Comparison of ENCODE assay signal across 11 cellular contexts in genomic region chr3:11238057-11238456, GRCh38. TPM values are rescaled to one million over a fixed set of nuclear protein-coding genes. Genes with fewer than 3 reads are reported as not detected.
DNase-seq lines count a peak whose midpoint lies in the region; TF ChIP-seq lines count a peak whose summit lies in the region.
"Had no signal": no experiment of that assay in that cellular context is flagged by ENCODE, and none has a peak within 500 bp of the region (broad histone marks: within the 10 kb centered on the region; RNA-seq: fewer than 3 reads in every experiment).

No MANE protein-coding gene starts in this region.

- H3K27me3 Mint-ChIP-seq in activated naive CD8-positive, alpha-beta T cell = peaks cover 5% of the 10 kb centered on the region

- no peaks in the 10 kb centered on the region for H3K36me3 ChIP-seq in spleen

- peak overlapping the region in 1 of 8 donors; percentile 36 for H3K27ac ChIP-seq in spleen

- intact Hi-C loops in spleen (cut with DNase I; ENCODE audit: low total_unique reads) = loop anchor here (5.0 to 10.0 kb wide), 2 partner anchors 99 to 417 kb away; no protein-coding TSS in a partner anchor

- peaks cover 0 to 22% (median 0%) of the 10 kb centered on the region in 7 donors for H3K27me3 ChIP-seq in spleen (replicated peaks in 1 of 7)

- H3K4me1 ChIP-seq in spleen = peaks cover 0 to 8% (median 2%) of the 10 kb centered on the region in 6 donors

- peak overlapping the region; percentile 73 for H3K4me3 Mint-ChIP-seq in activated naive CD8-positive, alpha-beta T cell
- H3K4me3 Mint-ChIP-seq: naive B cell had no signal

- TF ChIP-seq CTCF in AG10803 (conservative IDR thresholded peaks at IDR 0.05; ENCODE audit: low read length) (no peak), spleen (IDR thresholded peaks at IDR 0.05 in 8 of 11, conservative IDR thresholded peaks at IDR 0.05 in 3 of 11) (no peak), GM10266 (IDR thresholded peaks at IDR 0.05; ENCODE audit: control insufficient read depth, insufficient read depth, low read depth, missing control alignments) (no peak)

- peaks cover 3% of the 10 kb centered on the region for H3K9me3 Mint-ChIP-seq in activated naive CD8-positive, alpha-beta T cell (ENCODE audit: low read depth)

- H3K4me3 ChIP-seq in AG10803 (ENCODE audit: low read length) (peak overlapping the region; percentile 13), spleen (no peak overlapping the region)

- peaks cover 2% of the 10 kb centered on the region for H3K36me3 Mint-ChIP-seq in activated naive CD8-positive, alpha-beta T cell
- H3K36me3 Mint-ChIP-seq: naive B cell had no signal

- peaks cover 36% of the 10 kb centered on the region for H3K4me1 Mint-ChIP-seq in activated naive CD8-positive, alpha-beta T cell (ENCODE audit: low read depth)
- H3K4me1 Mint-ChIP-seq: naive B cell had no signal

- peak overlapping the region; percentile 99 for H3K27ac Mint-ChIP-seq in activated naive CD8-positive, alpha-beta T cell
- H3K27ac Mint-ChIP-seq: naive B cell had no signal

- WGBS in spleen, 5 donors = 63 to 68% (median 66%) methylated on average over 3 of the region's 3 CpGs

- no peak for TF ChIP-seq POLR2A in spleen (IDR thresholded peaks at IDR 0.05)

- peaks cover 0 to 6% (median 2%) of the 10 kb centered on the region in 8 donors for H3K9me3 ChIP-seq in spleen

- DNase-seq in AG10803 (ENCODE audit: low read depth) (peak; percentile 94), HT1080 (ENCODE audit: low read depth) (peak; percentile 93), kidney glomerular epithelial cell (lab: John Stamatoyannopoulos, UW) (peak; percentile 26), NCI-H524 treated with DMSO at 0.1 percent for 48 hours (lab: John Stamatoyannopoulos, UW) (no peak), spleen (no peak), NCI-H526 (lab: John Stamatoyannopoulos, UW) (no peak), GM10266 (ENCODE audit: extremely low spot score) (no peak)
- DNase-seq: DND-41, naive B cell, SHP77 had no signal

RNA-seq across cellular contexts. Expression of gene ATG7, which starts 34.1 kb away (rescaled TPM):
- 42.3 and 44.4 TPM in 2 replicates for total RNA-seq in HT1080 (2014; rRNA removed; shearing (Covaris generic))
- 47.5 and 55.8 TPM in 2 replicates for polyA plus RNA-seq in HT1080 (2015; cell fraction: cytosol; rRNA removed)
- 89.8 and 105 TPM in 2 replicates for polyA plus RNA-seq in HT1080 (2015; cell fraction: nucleus; rRNA removed)
- total RNA-seq in spleen = 100 to 1,000 TPM in 3 of 7 donors, 10 to 100 TPM in 4; 73.8 to 114 (median 81.8) TPM
- 10 to 100 TPM in 1 of 3 donors, 1 to 10 TPM in 2; 7.5 to 13.4 (median 8.6) TPM for polyA plus RNA-seq in spleen

Comparison
In these comparisons a context has a peak if more than half of its experiments do, and no peak if none do; other contexts are left out.
1. DNase-seq: peak in AG10803 (single experiment), HT1080 (single experiment) and kidney glomerular epithelial cell (single experiment); none in NCI-H524 treated with DMSO at 0.1 percent for 48 hours (single experiment), spleen (single experiment), NCI-H526 (0 of 2) and GM10266 (single experiment).